In genomic region chr17:1830288-1830687, GRCh38 we compare ENCODE assay signal across 8 cellular contexts. TPM values are rescaled to one million over a fixed set of nuclear protein-coding genes. Genes with fewer than 3 reads are reported as not detected.
DNase-seq lines count a peak whose midpoint lies in the region; ATAC-seq and TF ChIP-seq lines count a peak whose summit lies in the region.

No MANE protein-coding gene starts in this region.

- H3K4me3 Mint-ChIP-seq in Caco-2 (ENCODE audit: unreplicated experiment) (peak overlapping the region; percentile 96), osteocyte (ENCODE audit: unreplicated experiment) (peak overlapping the region; percentile 91)

- DNase-seq in Caco-2 (peak in 1 of 2 experiments; percentile 29), HT-29 (ENCODE audit: low spot score) (peak; percentile 41), esophagus squamous epithelium (lab: John Stamatoyannopoulos, UW) (no peak), osteocyte (ENCODE audit: extremely low spot score, unreplicated experiment) (no peak), NCI-H1436 treated with DMSO at 0.1 percent for 48 hours (lab: John Stamatoyannopoulos, UW) (no peak)

- H3K27ac ChIP-seq in esophagus squamous epithelium: peak overlapping the region; percentile 87 to 94 (median 90)

- CTCF ChIA-PET in Caco-2 (lab: Charles Lee): interaction anchor here (0.8 kb wide), 1 partner anchor 117 kb away, joined by 4 read pairs; no protein-coding TSS in a partner anchor

- ATAC-seq in GM19467 (IDR thresholded peaks at IDR 0.05; ENCODE audit: unreplicated experiment) (no peak), HG02759 (IDR thresholded peaks at IDR 0.05; ENCODE audit: unreplicated experiment) (no peak)

- POLR2A ChIA-PET in Caco-2 (lab: Charles Lee): interaction anchor here (0.6 to 2.0 kb wide), 2 partner anchors 60 to 114 kb away, joined by 3 to 14 read pairs; no protein-coding TSS in a partner anchor

- H3K27ac Mint-ChIP-seq in Caco-2 (ENCODE audit: unreplicated experiment) (peak overlapping the region; percentile 67), osteocyte (ENCODE audit: unreplicated experiment) (peak overlapping the region; percentile 82)

- peaks cover 31% of the 10 kb centered on the region for H3K36me3 Mint-ChIP-seq in Caco-2 (ENCODE audit: insufficient read depth, unreplicated experiment)
- peaks cover 7% of the 10 kb centered on the region for H3K36me3 Mint-ChIP-seq in osteocyte (ENCODE audit: unreplicated experiment)

- no peaks in the 10 kb centered on the region for H3K4me1 ChIP-seq in Caco-2
- H3K4me1 ChIP-seq in esophagus squamous epithelium: peaks cover 5 to 43% (median 20%) of the 10 kb centered on the region in 3 donors

- TF ChIP-seq POLR2A in esophagus squamous epithelium (IDR thresholded peaks at IDR 0.05): no peak

- TF ChIP-seq CTCF in Caco-2 (IDR thresholded peaks at IDR 0.05; ENCODE audit: insufficient read depth in 1 of 2, low read depth in 1 of 2, low read length in 1 of 2, severe bottlenecking in 1 of 2, unreplicated experiment in 1 of 2) (no peak), WI38 (IDR thresholded peaks at IDR 0.05; ENCODE audit: low read depth, low read length) (no peak), esophagus squamous epithelium (IDR thresholded peaks at IDR 0.05) (no peak), osteocyte (IDR thresholded peaks at IDR 0.05) (no peak)

- H3K4me1 Mint-ChIP-seq in Caco-2 (ENCODE audit: low read depth, unreplicated experiment): peaks cover 22% of the 10 kb centered on the region
- peaks cover 27% of the 10 kb centered on the region for H3K4me1 Mint-ChIP-seq in osteocyte (ENCODE audit: unreplicated experiment)

- 0% methylated on average over 8 to 11 of the region's 11 CpGs for WGBS in esophagus squamous epithelium, 2 donors

- peak overlapping the region; percentile 97 for H3K4me3 ChIP-seq in Caco-2 (ENCODE audit: low read depth, low read length)
- peak overlapping the region; percentile 69 for H3K4me3 ChIP-seq in WI38 (ENCODE audit: low read depth, low read length)
- peak overlapping the region; percentile 76 to 85 (median 80) for H3K4me3 ChIP-seq in esophagus squamous epithelium

- H3K9me3 ChIP-seq in Caco-2: no peaks in the 10 kb centered on the region
- no peaks in the 10 kb centered on the region for H3K9me3 ChIP-seq in esophagus squamous epithelium

- no peaks in the 10 kb centered on the region for H3K27me3 Mint-ChIP-seq in Caco-2 (ENCODE audit: insufficient read depth, unreplicated experiment)
- H3K27me3 Mint-ChIP-seq in osteocyte (ENCODE audit: unreplicated experiment): no peaks in the 10 kb centered on the region

- BruUV-seq in Caco-2 (replicated peaks; lab: Mats Ljungman, UMichigan): TSS peak; percentile 55

- H3K9me3 Mint-ChIP-seq in Caco-2 (ENCODE audit: unreplicated experiment): no peaks in the 10 kb centered on the region
- no peaks in the 10 kb centered on the region for H3K9me3 Mint-ChIP-seq in osteocyte (ENCODE audit: unreplicated experiment)

- intact Hi-C loops in Caco-2 (cut with micrococcal nuclease; ENCODE audit: unreplicated experiment): no loop called here
- intact Hi-C loops in esophagus squamous epithelium (cut with DNase I): no loop called here

- H3K27me3 ChIP-seq in Caco-2 (replicated peaks; ENCODE audit: control insufficient read depth, insufficient read depth, low read length) (no peaks in the 10 kb centered on the region), esophagus squamous epithelium (no peaks in the 10 kb centered on the region)

- no peaks in the 10 kb centered on the region; the same call in 1 of the 2 replicates for H3K36me3 ChIP-seq in Caco-2 (ENCODE audit: control insufficient read depth, insufficient read depth, low read length)
- H3K36me3 ChIP-seq in esophagus squamous epithelium: peaks cover 0 to 24% (median 0%) of the 10 kb centered on the region in 3 donors

RNA-seq across cellular contexts. Expression of gene RPA1, which starts 0.5 kb away (rescaled TPM):
- total RNA-seq in Caco-2 (2022) (147 and 167 TPM in 2 replicates), esophagus squamous epithelium (10 to 100 TPM; 16.3 to 29.8 (median 25.6) TPM), osteocyte (75.3 and 84.8 TPM in 2 replicates)
- 32.4 and 52.5 TPM in 2 replicates for total RNA-seq in HT-29 (2014; rRNA removed; shearing (Covaris generic))

RNA-seq across cellular contexts. Expression of gene SMYD4, which starts 0.6 kb away (rescaled TPM):
- total RNA-seq in Caco-2 (2022) (26.2 and 32.1 TPM in 2 replicates), esophagus squamous epithelium (1 to 10 TPM; 5.0 to 9.0 (median 6.5) TPM), osteocyte (11.2 and 14.4 TPM in 2 replicates)
- total RNA-seq in HT-29 (2014; rRNA removed; shearing (Covaris generic)): 5.9 and 7.5 TPM in 2 replicates
